10 cellular contexts compared by ENCODE assay signal in the genomic region with DNA sequence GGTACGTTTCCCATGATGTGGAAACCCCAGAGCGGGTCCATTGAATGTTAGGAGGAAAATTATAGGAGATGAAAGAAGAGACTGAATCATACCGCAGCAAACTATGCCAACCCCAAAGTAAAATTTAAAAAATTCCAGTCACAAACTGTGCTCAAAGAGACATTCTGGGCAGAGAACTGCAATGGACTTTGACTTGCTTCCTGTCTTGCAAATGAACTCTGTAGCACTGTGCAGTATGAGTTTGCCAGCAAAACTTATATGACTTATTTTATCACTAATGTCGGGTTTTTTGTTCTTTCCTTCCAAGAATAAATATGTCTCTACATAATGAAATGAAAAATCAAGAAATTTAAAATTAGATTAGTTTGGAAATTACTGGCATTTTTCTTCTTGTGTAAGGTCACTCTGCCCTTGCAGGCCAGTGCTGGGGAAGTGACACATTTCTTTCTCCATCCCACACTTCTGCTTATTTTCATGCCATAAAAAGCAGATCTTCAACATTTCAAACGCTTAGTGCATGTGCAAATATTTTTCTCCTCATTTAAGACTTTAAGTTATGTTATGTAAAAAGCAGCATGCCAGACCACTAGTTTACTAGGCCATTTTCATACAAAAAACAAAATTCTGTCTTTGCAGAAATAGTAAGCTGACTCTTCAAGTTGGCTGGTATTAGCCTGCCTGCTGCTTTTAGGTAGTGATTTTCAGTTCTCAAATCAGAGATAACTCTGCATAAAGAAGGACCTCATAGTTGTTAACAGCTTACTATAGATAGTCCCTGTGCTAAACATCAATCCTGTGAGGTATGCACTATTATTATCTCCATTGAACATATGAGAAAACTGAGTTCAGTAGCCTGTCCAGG. TPM values are rescaled to one million over a fixed set of nuclear protein-coding genes. Genes with fewer than 3 reads are reported as not detected.
DNase-seq lines count a peak whose midpoint lies in the region; ATAC-seq and TF ChIP-seq lines count a peak whose summit lies in the region.
"Had no signal": no experiment of that assay in that cellular context is flagged by ENCODE, and none has a peak within 500 bp of the region (broad histone marks: within the 10 kb centered on the region; RNA-seq: fewer than 3 reads in every experiment).

No MANE protein-coding gene starts in this region.

- no peak overlapping the region for H3K4me3 ChIP-seq in CD8-positive, alpha-beta T cell (ENCODE audit: low read depth, low read length)
- no peak overlapping the region for H3K4me3 ChIP-seq in breast epithelium

- H3K27me3 Mint-ChIP-seq in CD8-positive, alpha-beta T cell (ENCODE audit: low read depth) = no peaks in the 10 kb centered on the region
- H3K27me3 Mint-ChIP-seq: activated B cell treated with CpG ODN at 0.5 μM for 24 hours, B cell had no signal

- no peaks in the 10 kb centered on the region for H3K36me3 ChIP-seq in CD8-positive, alpha-beta T cell (ENCODE audit: insufficient read depth, low read length)
- no peaks in the 10 kb centered on the region for H3K36me3 ChIP-seq in breast epithelium

- H3K4me3 Mint-ChIP-seq in CD8-positive, alpha-beta T cell = no peak overlapping the region
- H3K4me3 Mint-ChIP-seq: activated B cell treated with CpG ODN at 0.5 μM for 24 hours, B cell had no signal

- H3K27ac ChIP-seq in CD8-positive, alpha-beta T cell (ENCODE audit: low read depth, low read length) = no peak overlapping the region
- no peak overlapping the region for H3K27ac ChIP-seq in breast epithelium

- peaks cover 3% of the 10 kb centered on the region for H3K9me3 Mint-ChIP-seq in CD8-positive, alpha-beta T cell

- intact Hi-C loops in left colon (cut with DNase I, micrococcal nuclease) (no loop called here), breast epithelium (cut with DNase I; ENCODE audit: low total_unique reads) (no loop called here)
- intact Hi-C loops in CD8-positive, alpha-beta T cell (cut with DNase I, micrococcal nuclease) = no loop called here

- no peaks in the 10 kb centered on the region for H3K4me1 Mint-ChIP-seq in CD8-positive, alpha-beta T cell (ENCODE audit: low read depth)

- TF ChIP-seq CTCF in CD8-positive, alpha-beta T cell (IDR thresholded peaks at IDR 0.05) = no peak
- TF ChIP-seq CTCF in breast epithelium (IDR thresholded peaks at IDR 0.05) = no peak

- peak; percentile 68 for ATAC-seq in GM21717 (IDR thresholded peaks at IDR 0.05; ENCODE audit: unreplicated experiment)
- peak; percentile 70 for ATAC-seq in left colon
- no peak for ATAC-seq in CD8-positive, alpha-beta T cell
- ATAC-seq in HG02981 (IDR thresholded peaks at IDR 0.05; ENCODE audit: unreplicated experiment) = no peak

- no peaks in the 10 kb centered on the region for H3K27me3 ChIP-seq in CD8-positive, alpha-beta T cell (ENCODE audit: insufficient read depth, low read length)
- no peaks in the 10 kb centered on the region for H3K27me3 ChIP-seq in breast epithelium

- DNase-seq in CD1c-positive myeloid dendritic cell (ENCODE audit: extremely low spot score) (peak; percentile 85), MV-4-11 (lab: John Stamatoyannopoulos, UW) (peak; percentile 78), left colon (no peak), NCI-H1092 treated with DMSO at 0.1 percent for 48 hours (lab: John Stamatoyannopoulos, UW) (no peak), breast epithelium (ENCODE audit: low spot score in 2 of 2) (no peak)
- DNase-seq in CD8-positive, alpha-beta T cell = no peak
- DNase-seq: activated B cell treated with CpG ODN at 0.5 μM for 24 hours had no signal

- H3K9me3 ChIP-seq in CD8-positive, alpha-beta T cell (ENCODE audit: low read length) = no peaks in the 10 kb centered on the region
- H3K9me3 ChIP-seq in breast epithelium = no peaks in the 10 kb centered on the region

- no peak overlapping the region for H3K27ac Mint-ChIP-seq in CD8-positive, alpha-beta T cell
- H3K27ac Mint-ChIP-seq: activated B cell treated with CpG ODN at 0.5 μM for 24 hours, B cell had no signal

- POLR2A ChIA-PET in CD8-positive, alpha-beta T cell (lab: Charles Lee) = no interaction called here

- H3K36me3 Mint-ChIP-seq in CD8-positive, alpha-beta T cell = no peaks in the 10 kb centered on the region

- CTCF ChIA-PET in CD8-positive, alpha-beta T cell (lab: Charles Lee) = no interaction called here

- TF ChIP-seq POLR2A in breast epithelium (IDR thresholded peaks at IDR 0.05) = no peak

- H3K4me1 ChIP-seq in CD8-positive, alpha-beta T cell (ENCODE audit: insufficient read depth, low read length) = no peaks in the 10 kb centered on the region
- H3K4me1 ChIP-seq in breast epithelium = no peaks in the 10 kb centered on the region

RNA-seq across cellular contexts. Expression of a gene that starts 32.2 kb away (rescaled TPM):
- 100 to 1,000 TPM; 114 to 123 TPM for total RNA-seq in left colon
- 10 to 100 TPM; 81.4 to 82.5 TPM for total RNA-seq in CD8-positive, alpha-beta T cell
- total RNA-seq in breast epithelium = 100 to 1,000 TPM; 109 to 156 (median 110) TPM

Comparison
In these comparisons a context has a peak if more than half of its experiments do, and no peak if none do; other contexts are left out.
1. DNase-seq: peak in CD1c-positive myeloid dendritic cell (single experiment) and MV-4-11 (single experiment); none in left colon (0 of 2), CD8-positive, alpha-beta T cell (0 of 7), NCI-H1092 treated with DMSO at 0.1 percent for 48 hours (single experiment) and breast epithelium (0 of 2).
2. ATAC-seq: peak in GM21717 (single experiment) and left colon (single experiment); none in CD8-positive, alpha-beta T cell (single experiment) and HG02981 (single experiment).